14 cellular contexts compared by ENCODE assay signal in genomic region chr1:205355054-205355453, GRCh38. TPM values are rescaled to one million over a fixed set of nuclear protein-coding genes. Genes with fewer than 3 reads are reported as not detected.
DNase-seq lines count a peak whose midpoint lies in the region; ATAC-seq and TF ChIP-seq lines count a peak whose summit lies in the region.
"Had no signal": no experiment of that assay in that cellular context is flagged by ENCODE, and none has a peak within 500 bp of the region (broad histone marks: within the 10 kb centered on the region; RNA-seq: fewer than 3 reads in every experiment).

No MANE protein-coding gene starts in this region.

- no peaks in the 10 kb centered on the region for H4K20me1 ChIP-seq in fibroblast of lung (ENCODE audit: control insufficient read depth, extremely low read depth, insufficient read depth, low read length)

- H3K27ac ChIP-seq in fibroblast of lung (ENCODE audit: insufficient read depth, low read length) (no peak overlapping the region), testis (no peak overlapping the region)
- H3K27ac ChIP-seq: coronary artery, SK-N-MC had no signal

- WGBS in testis, 2 donors = 54 to 59% methylated on average over 4 of the region's 4 CpGs

- intact Hi-C loops in testis (cut with DNase I; ENCODE audit: low total_unique reads) = loop anchor here (10.0 kb wide), 1 partner anchor 80 kb away; no protein-coding TSS in a partner anchor

- no peak overlapping the region for H3K27ac Mint-ChIP-seq in osteocyte (ENCODE audit: unreplicated experiment)
- H3K27ac Mint-ChIP-seq: activated CD4-positive, alpha-beta T cell treated with anti-CD3 and anti-CD28 coated beads, Interleukin-2, amount 10 ng/mL, durations not matched to agents 24 days and 14 days; CD8-positive, alpha-beta memory T cell; HFFc6 had no signal

- H3K27me3 Mint-ChIP-seq in osteocyte (ENCODE audit: unreplicated experiment) = peaks cover 40% of the 10 kb centered on the region

- H3K4me1 ChIP-seq in fibroblast of lung (ENCODE audit: control insufficient read depth, extremely low read depth, insufficient read depth, low read length) = no peaks in the 10 kb centered on the region
- H3K4me1 ChIP-seq in testis = peaks cover 40% of the 10 kb centered on the region

- H3K27me3 ChIP-seq in fibroblast of lung (ENCODE audit: control insufficient read depth, insufficient read depth, low read length) (peaks cover 15% of the 10 kb centered on the region), testis (no peaks in the 10 kb centered on the region)

- TF ChIP-seq POLR2A in testis (IDR thresholded peaks at IDR 0.05) = no peak

- H3K4me2 ChIP-seq in fibroblast of lung (ENCODE audit: extremely low read depth, insufficient read depth, low read length) = no peak overlapping the region

- H3K9me3 ChIP-seq in fibroblast of lung (ENCODE audit: control insufficient read depth, insufficient read depth, low read depth, low read length) = no peaks in the 10 kb centered on the region
- H3K9me3 ChIP-seq in testis = no peaks in the 10 kb centered on the region

- no peak overlapping the region for H3K9ac ChIP-seq in fibroblast of lung (ENCODE audit: insufficient read depth, low read length)

- no peak for ATAC-seq in GM19351 (IDR thresholded peaks at IDR 0.05; ENCODE audit: unreplicated experiment)

- H3K79me2 ChIP-seq in fibroblast of lung (ENCODE audit: control insufficient read depth, insufficient read depth, low read length) = no peaks in the 10 kb centered on the region

- no peaks in the 10 kb centered on the region for H3K36me3 Mint-ChIP-seq in osteocyte (ENCODE audit: unreplicated experiment)
- H3K36me3 Mint-ChIP-seq: CD8-positive, alpha-beta memory T cell had no signal

- no peaks in the 10 kb centered on the region for H3K9me3 Mint-ChIP-seq in osteocyte (ENCODE audit: unreplicated experiment)
- H3K9me3 Mint-ChIP-seq: activated CD4-positive, alpha-beta T cell treated with anti-CD3 and anti-CD28 coated beads, Interleukin-2, amount 10 ng/mL, durations not matched to agents 24 days and 14 days; CD8-positive, alpha-beta memory T cell; HFFc6 had no signal

- H3K4me3 ChIP-seq in fibroblast of lung (replicated peaks in 1 of 4; ENCODE audit: control extremely low read depth in 1 of 4, insufficient read depth in 1 of 4, low read depth in 3 of 4, low read length in 4 of 4) (no peak overlapping the region), testis (no peak overlapping the region)
- H3K4me3 ChIP-seq: coronary artery, SK-N-MC had no signal

- no peak overlapping the region for H2AFZ ChIP-seq in fibroblast of lung (ENCODE audit: low read length)

- TF ChIP-seq CTCF in fibroblast of lung (conservative IDR thresholded peaks at IDR 0.05 in 1 of 2, IDR thresholded peaks at IDR 0.05 in 1 of 2; ENCODE audit: low read depth in 1 of 2, low read length in 2 of 2) (no peak), osteocyte (IDR thresholded peaks at IDR 0.05) (no peak), testis (IDR thresholded peaks at IDR 0.05) (no peak)

- H3K36me3 ChIP-seq in fibroblast of lung (ENCODE audit: control insufficient read depth, insufficient read depth, low read length) = no peaks in the 10 kb centered on the region
- H3K36me3 ChIP-seq in testis (ENCODE audit: low read depth, missing control alignments) = no peaks in the 10 kb centered on the region

- DNase-seq in GM04503 (ENCODE audit: low read depth) = peak; percentile 34
- DNase-seq in RPMI7951 (ENCODE audit: low read depth) = peak; percentile 58
- peak; percentile 10 to 70 for DNase-seq in fibroblast of lung (ENCODE audit: low read depth in 2 of 2)
- DNase-seq in renal cortical epithelial cell (ENCODE audit: low read depth) = peak; percentile 75
- no peak for DNase-seq in SIG-M5 treated with dmso at 0.1 percent for 504 hours (lab: John Stamatoyannopoulos, UW; ENCODE audit: unreplicated experiment)
- no peak for DNase-seq in osteocyte (ENCODE audit: extremely low spot score, unreplicated experiment)
- DNase-seq in testis = no peak
- DNase-seq: activated gamma-delta T cell had no signal

- peaks cover 5% of the 10 kb centered on the region for H3K4me1 Mint-ChIP-seq in osteocyte (ENCODE audit: unreplicated experiment)
- H3K4me1 Mint-ChIP-seq: activated CD4-positive, alpha-beta T cell treated with anti-CD3 and anti-CD28 coated beads, Interleukin-2, amount 10 ng/mL, durations not matched to agents 24 days and 14 days; CD8-positive, alpha-beta memory T cell had no signal

- H3K4me3 Mint-ChIP-seq in osteocyte (ENCODE audit: unreplicated experiment) = no peak overlapping the region
- H3K4me3 Mint-ChIP-seq: activated CD4-positive, alpha-beta T cell treated with anti-CD3 and anti-CD28 coated beads, Interleukin-2, amount 10 ng/mL, durations not matched to agents 24 days and 14 days; CD8-positive, alpha-beta memory T cell; HFFc6 had no signal

RNA-seq across cellular contexts. Expression of gene KLHDC8A, which starts 1.7 kb away (rescaled TPM):
- not detected in 2 replicates for total RNA-seq in RPMI7951 (2014; rRNA removed; shearing (Covaris generic))
- total RNA-seq in fibroblast of lung (not detected in 2 replicates), renal cortical epithelial cell (0.17 TPM in 1 of 2 replicates, not detected in the other), osteocyte (not detected in 2 replicates), testis (10 to 100 TPM; 11.7 to 12.9 TPM)
- polyA plus RNA-seq in fibroblast of lung (not detected in 2 replicates), testis (ENCODE audit: insufficient read depth, low read depth, low replicate concordance) (10.5 TPM)
- polyA plus RNA-seq in fibroblast of lung (2012) = not detected in 2 replicates
- polyA minus RNA-seq in fibroblast of lung (ENCODE audit: low replicate concordance) = not detected in 2 replicates
- total RNA-seq: CD8-positive, alpha-beta memory T cell; HFFc6 had no signal
- polyA plus RNA-seq: CD8-positive, alpha-beta memory T cell had no signal

RNA-seq across cellular contexts. Expression of gene NUAK2, which starts 33.5 kb away (rescaled TPM):
- 0.78 and 1.2 TPM in 2 replicates for total RNA-seq in RPMI7951 (2014; rRNA removed; shearing (Covaris generic))
- 1.0 and 1.7 TPM in 2 replicates for total RNA-seq in fibroblast of lung
- polyA plus RNA-seq in fibroblast of lung = 2.0 and 4.9 TPM in 2 replicates
- 2.4 and 5.6 TPM in 2 replicates for polyA plus RNA-seq in fibroblast of lung (2012)
- 4.1 and 13.6 TPM in 2 replicates for polyA minus RNA-seq in fibroblast of lung (ENCODE audit: low replicate concordance)
- total RNA-seq in renal cortical epithelial cell = 34.6 and 59.6 TPM in 2 replicates
- total RNA-seq in osteocyte = 4.3 and 4.5 TPM in 2 replicates
- total RNA-seq in testis = 10 to 100 TPM; 13.4 to 19.6 TPM
- 7.2 TPM for polyA plus RNA-seq in testis (ENCODE audit: insufficient read depth, low read depth, low replicate concordance)

Comparison
In these comparisons a context has a peak if more than half of its experiments do, and no peak if none do; other contexts are left out.
1. DNase-seq: peak in GM04503 (single experiment), RPMI7951 (single experiment), fibroblast of lung (2 of 2) and renal cortical epithelial cell (single experiment); none in SIG-M5 treated with dmso at 0.1 percent for 504 hours (single experiment), osteocyte (single experiment) and testis (single experiment).
2. RNA of gene KLHDC8A, which starts 1.7 kb away (total RNA-seq): 11.7 to 12.9 TPM in testis; 0.17 TPM in renal cortical epithelial cell, not detected in RPMI7951, not detected in fibroblast of lung and not detected in osteocyte; every median in the first group is over 10 times any median in the second.